Comparison of ENCODE assay signal across 8 cellular contexts in genomic region chr12:12784911-12785814, GRCh38. TPM values are rescaled to one million over a fixed set of nuclear protein-coding genes. Genes with fewer than 3 reads are reported as not detected.
DNase-seq lines count a peak whose midpoint lies in the region; ATAC-seq, FAIRE-seq and TF ChIP-seq lines count a peak whose summit lies in the region.

TSS of gene APOLD1 (plus strand) at chr12:12785659. CDS start at chr12:12785692, 33 bp downstream.

- in situ Hi-C loops in K562 (cut with MboI), result no loop called here

- POLR2A ChIA-PET in K562 (lab: Yijun Ruan, JAX), result interaction anchor here (0.7 to 0.9 kb wide), 2 partner anchors 18 to 50 kb away, joined by 3 read pairs; no protein-coding TSS in a partner anchor

- H2AFZ ChIP-seq in K562 (ENCODE audit: low read depth, low read length), result peak within 1 kb of the TSS; percentile 96

- no peaks in the 10 kb centered on the region for H3K27me3 Mint-ChIP-seq in activated CD4-positive, alpha-beta T cell treated with anti-CD3 and anti-CD28 coated beads, Interleukin-2, amount 10 ng/mL, durations not matched to agents 24 days and 14 days
- no peaks in the 10 kb centered on the region for H3K27me3 Mint-ChIP-seq in stimulated activated naive B cell treated with anti-CD40 and anti-IgM and Interleukin-4, amounts not matched to agents 10 μg/mL and 1 μg/mL and 100 μg/mL, for 72 hours

- TF ChIP-seq POLR2A in K562 (conservative IDR thresholded peaks at IDR 0.05), result no peak

- peaks cover 4% of the 10 kb centered on the region for H3K36me3 Mint-ChIP-seq in activated CD4-positive, alpha-beta T cell treated with anti-CD3 and anti-CD28 coated beads, Interleukin-2, amount 10 ng/mL, durations not matched to agents 24 days and 14 days (ENCODE audit: low read depth)
- H3K36me3 Mint-ChIP-seq in stimulated activated naive B cell treated with anti-CD40 and anti-IgM and Interleukin-4, amounts not matched to agents 10 μg/mL and 1 μg/mL and 100 μg/mL, for 72 hours, result no peaks in the 10 kb centered on the region

- peak; percentile 54 for FAIRE-seq in K562 (lab: Jason Lieb, UNC)

- DNase-seq in activated CD4-positive, alpha-beta T cell treated with anti-CD3 and anti-CD28 coated beads, Interleukin-2, amount 10 ng/mL, durations not matched to agents 24 days and 14 days, result no peak
- DNase-seq in activated CD4-positive, alpha-beta T cell treated with anti-CD3 and anti-CD28 coated beads, Interleukin-2, amount 50 U/mL, for 4 hours, result no peak
- DNase-seq in K562 (ENCODE audit: extremely low read depth in 1 of 4, low spot score in 3 of 4) (no peak), iPS-NIHi7 (ENCODE audit: extremely low spot score) (peak; percentile 59), DMS153 (lab: John Stamatoyannopoulos, UW) (no peak)
- DNase-seq in stimulated activated naive B cell treated with anti-CD40 and anti-IgM and Interleukin-4, amounts not matched to agents 10 μg/mL and 1 μg/mL and 100 μg/mL, for 72 hours, result no peak

- H4K20me1 ChIP-seq in K562 (replicated peaks; ENCODE audit: control insufficient read depth, insufficient read depth, low read length), result no peaks in the 10 kb centered on the region

- no peak for TF ChIP-seq EP300 in K562 (IDR thresholded peaks at IDR 0.05; ENCODE audit: low read length)

- peaks cover 17% of the 10 kb centered on the region; the same call in 2 of the 3 replicates for H3K79me2 ChIP-seq in K562 (ENCODE audit: control insufficient read depth, insufficient read depth, low read length)

- no peaks in the 10 kb centered on the region for H3K27me3 ChIP-seq in K562 (ENCODE audit: control insufficient read depth in 2 of 2, insufficient read depth in 2 of 2, low read length in 2 of 2)

- H3K27ac ChIP-seq in K562 (ENCODE audit: extremely low read depth, low read depth, low read length), result peak within 1 kb of the TSS; percentile 81

- TF ChIP-seq CTCF in K562 (IDR thresholded peaks at IDR 0.05 in 2 of 3, conservative IDR thresholded peaks at IDR 0.05 in 1 of 3; ENCODE audit: insufficient read depth in 2 of 3, low read depth in 1 of 3, low read length in 3 of 3), result no peak

- no peaks in the 10 kb centered on the region for H3K9me1 ChIP-seq in K562 (ENCODE audit: control insufficient read depth, insufficient read depth, low read length)

- intact Hi-C loops in activated CD4-positive, alpha-beta T cell treated with anti-CD3 and anti-CD28 coated beads, Interleukin-2, amount 10 ng/mL, durations not matched to agents 24 days and 14 days (cut with micrococcal nuclease), result loop anchor here (5.0 kb wide), 4 partner anchors 112 to 427 kb away; no protein-coding TSS in a partner anchor
- intact Hi-C loops in K562 (cut with micrococcal nuclease), result loop anchor here (5.0 kb wide), 3 partner anchors 58 to 427 kb away; no protein-coding TSS in a partner anchor

- peak within 1 kb of the TSS; percentile 89 for H3K4me3 Mint-ChIP-seq in activated CD4-positive, alpha-beta T cell treated with anti-CD3 and anti-CD28 coated beads, Interleukin-2, amount 10 ng/mL, durations not matched to agents 24 days and 14 days
- peak within 1 kb of the TSS; percentile 88 to 90 for H3K4me3 Mint-ChIP-seq in stimulated activated naive B cell treated with anti-CD40 and anti-IgM and Interleukin-4, amounts not matched to agents 10 μg/mL and 1 μg/mL and 100 μg/mL, for 72 hours

- CTCF ChIA-PET in K562 (lab: Yijun Ruan, JAX; ENCODE audit: low intra/inter-chr PET ratio), result no interaction called here

- peak within 1 kb of the TSS; percentile 81 to 94 for H3K9ac ChIP-seq in K562 (ENCODE audit: insufficient read depth in 1 of 2, low read depth in 2 of 2, low read length in 2 of 2)

- peak within 1 kb of the TSS; percentile 46 for H3K4me3 ChIP-seq in K562

- no peaks in the 10 kb centered on the region for H3K9me3 ChIP-seq in K562 (replicated peaks; ENCODE audit: control insufficient read depth, insufficient read depth, low read depth, low read length)

- peak within 1 kb of the TSS; percentile 94 for H3K4me2 ChIP-seq in K562 (ENCODE audit: insufficient read depth, low read length)

- H3K9me3 Mint-ChIP-seq in activated CD4-positive, alpha-beta T cell treated with anti-CD3 and anti-CD28 coated beads, Interleukin-2, amount 10 ng/mL, durations not matched to agents 24 days and 14 days, result no peaks in the 10 kb centered on the region
- no peaks in the 10 kb centered on the region for H3K9me3 Mint-ChIP-seq in stimulated activated naive B cell treated with anti-CD40 and anti-IgM and Interleukin-4, amounts not matched to agents 10 μg/mL and 1 μg/mL and 100 μg/mL, for 72 hours

- 66% methylated on average over 14 of the region's 14 CpGs for WGBS in K562 (ENCODE audit: insufficient coverage, low coverage, missing lambda C conversion rate)

- BruUV-seq in K562 (replicated peaks; lab: Mats Ljungman, UMichigan), result no TSS peak

- peak within 1 kb of the TSS; percentile 83 for H3K27ac Mint-ChIP-seq in activated CD4-positive, alpha-beta T cell treated with anti-CD3 and anti-CD28 coated beads, Interleukin-2, amount 10 ng/mL, durations not matched to agents 24 days and 14 days
- H3K27ac Mint-ChIP-seq in stimulated activated naive B cell treated with anti-CD40 and anti-IgM and Interleukin-4, amounts not matched to agents 10 μg/mL and 1 μg/mL and 100 μg/mL, for 72 hours, result peak within 1 kb of the TSS; percentile 84

- ATAC-seq in K562 (no peak), HG03196 (IDR thresholded peaks at IDR 0.05; ENCODE audit: unreplicated experiment) (no peak), HG03108 (IDR thresholded peaks at IDR 0.05; ENCODE audit: unreplicated experiment) (no peak)
- no peak for ATAC-seq in stimulated activated naive B cell treated with anti-CD40 and anti-IgM and Interleukin-4, amounts not matched to agents 10 μg/mL and 1 μg/mL and 100 μg/mL, for 72 hours (replicated peaks)

- H3K4me1 ChIP-seq in K562 (replicated peaks in 1 of 2; ENCODE audit: control insufficient read depth in 2 of 2, insufficient read depth in 2 of 2, low read length in 2 of 2), result peaks cover 11 to 32% of the 10 kb centered on the region in 2 experiments; a peak in 4 of 5 replicates

- TF ChIP-seq RAD21 in K562 (CRISPR knock-in tag; conservative IDR thresholded peaks at IDR 0.05 in 1 of 2, IDR thresholded peaks at IDR 0.05 in 1 of 2), result no peak

- peaks cover 33% of the 10 kb centered on the region for H3K4me1 Mint-ChIP-seq in activated CD4-positive, alpha-beta T cell treated with anti-CD3 and anti-CD28 coated beads, Interleukin-2, amount 10 ng/mL, durations not matched to agents 24 days and 14 days
- H3K4me1 Mint-ChIP-seq in stimulated activated naive B cell treated with anti-CD40 and anti-IgM and Interleukin-4, amounts not matched to agents 10 μg/mL and 1 μg/mL and 100 μg/mL, for 72 hours, result peaks cover 11 to 31% of the 10 kb centered on the region in 2 donors

- no peaks in the 10 kb centered on the region for H3K36me3 ChIP-seq in K562 (ENCODE audit: control insufficient read depth, insufficient read depth, low read length)

TF ChIP-seq in K562, 482 proteins besides CTCF, POLR2A, EP300 and RAD21:
- no peak for TF ChIP-seq FOSL1 (tag; conservative IDR thresholded peaks at IDR 0.05)
- no peak for TF ChIP-seq HMBOX1 (IDR thresholded peaks at IDR 0.05)
- no peak for TF ChIP-seq MAZ (CRISPR knock-in tag; conservative IDR thresholded peaks at IDR 0.05 in 1 of 2, IDR thresholded peaks at IDR 0.05 in 1 of 2)
- no peak for TF ChIP-seq ELF4 (CRISPR knock-in tag; IDR thresholded peaks at IDR 0.05)
- TF ChIP-seq TEAD1 (CRISPR knock-in tag; IDR thresholded peaks at IDR 0.05), result no peak

RNA-seq across cellular contexts. Expression of gene APOLD1, which starts in this region (rescaled TPM):
- 4.1 and 5.2 TPM in 2 replicates for total RNA-seq in activated CD4-positive, alpha-beta T cell treated with anti-CD3 and anti-CD28 coated beads, Interleukin-2, amount 10 ng/mL, durations not matched to agents 24 days and 14 days
- total RNA-seq in K562 (2011; cell fraction: chromatin; rRNA removed; ENCODE audit: low replicate concordance), result 1.2 and 1.3 TPM in 2 replicates
- 1.6 and 1.7 TPM in 2 replicates for total RNA-seq in K562 (2011; cell fraction: nucleolus; rRNA removed)
- total RNA-seq in K562 (2011; cell fraction: nucleoplasm; rRNA removed), result 2.1 and 2.5 TPM in 2 replicates
- total RNA-seq in K562 (2014; rRNA removed), result 0.41 and 2.0 TPM in 2 replicates
- total RNA-seq in K562 (2014; rRNA removed; fragmentation: Illumina TruSeq; extraction: Trizol), result 0.61 and 0.65 TPM in 2 replicates
- total RNA-seq in K562 (2015; rRNA removed; fragmentation: Illumina TruSeq; extraction: Trizol), result 1.1 TPM in 2 replicates
- 0.89 and 0.93 TPM in 2 replicates for total RNA-seq in K562 (2021)
- polyA plus RNA-seq in K562 (2011; rRNA removed), result 0.49 and 0.84 TPM in 2 replicates
- 0.30 and 0.35 TPM in 2 replicates for polyA plus RNA-seq in K562 (2011; cell fraction: cytosol; rRNA removed)
- 0.74 and 0.97 TPM in 2 replicates for polyA plus RNA-seq in K562 (2011; cell fraction: nucleus; rRNA removed)
- 0.82 and 1.4 TPM in 2 replicates for polyA plus RNA-seq in K562 (2012)
- 0.46 and 0.61 TPM in 2 replicates for polyA plus RNA-seq in K562 (2014; fragmentation: Illumina TruSeq; extraction: Trizol)
- polyA plus RNA-seq in K562 (2014; fragmentation: Nextera tagmentation; extraction: Ambion mirVana), result under 1 TPM; 0.28 to 0.45 TPM
- polyA plus RNA-seq in K562 (2014; rRNA removed), result 0.45 and 0.93 TPM in 2 replicates
- polyA minus RNA-seq in K562 (2011; rRNA and poly(A)+ RNA removed), result 0.74 and 1.1 TPM in 2 replicates
- 0.36 and 1.2 TPM in 2 replicates for polyA minus RNA-seq in K562 (2011; cell fraction: cytosol; rRNA and poly(A)+ RNA removed)
- 1.5 and 2.2 TPM in 2 replicates for polyA minus RNA-seq in K562 (2011; cell fraction: nucleus; rRNA and poly(A)+ RNA removed)
